In the genomic region with DNA sequence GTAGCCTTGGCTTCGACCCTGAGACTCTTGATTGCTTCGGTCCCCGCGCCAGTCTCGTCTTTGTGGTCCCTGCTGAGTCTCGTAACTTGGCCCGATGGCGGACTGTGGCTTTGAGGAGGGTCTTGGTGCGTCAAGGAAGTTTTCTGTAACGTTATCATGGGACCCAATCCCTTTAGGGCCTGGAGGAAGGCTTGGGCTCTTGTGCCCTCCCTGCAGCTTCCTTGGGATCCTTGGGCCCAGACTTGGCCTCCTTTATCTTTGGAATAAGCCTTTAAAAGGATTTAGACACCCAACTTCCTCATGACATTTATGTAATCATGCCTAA, we compare ENCODE assay signal across 8 cellular contexts. TPM values are rescaled to one million over a fixed set of nuclear protein-coding genes. Genes with fewer than 3 reads are reported as not detected.
DNase-seq lines count a peak whose midpoint lies in the region; ATAC-seq and TF ChIP-seq lines count a peak whose summit lies in the region.

No MANE protein-coding gene starts in this region.

- peak overlapping the region; percentile 67 for H3K4me2 ChIP-seq in Karpas-422 (ENCODE audit: low read depth, low read length, poor library complexity, severe bottlenecking)

- H3K4me1 ChIP-seq in CD4-positive, CD25-positive, alpha-beta regulatory T cell (ENCODE audit: control insufficient read depth, insufficient read depth, low read length, poor library complexity, severe bottlenecking): peaks cover 32% of the 10 kb centered on the region
- H3K4me1 ChIP-seq in Karpas-422 (ENCODE audit: low read length) (peaks cover 24% of the 10 kb centered on the region), muscle layer of duodenum (ENCODE audit: control insufficient read depth in 1 of 2, insufficient read depth in 2 of 2, low read length in 2 of 2) (peaks cover 4 to 50% of the 10 kb centered on the region in 2 donors)

- peaks cover 29% of the 10 kb centered on the region for H3K36me3 Mint-ChIP-seq in CD4-positive, CD25-positive, alpha-beta regulatory T cell
- H3K36me3 Mint-ChIP-seq in chondrocyte (ENCODE audit: low read depth): peaks cover 20% of the 10 kb centered on the region

- no peak for TF ChIP-seq CTCF in chondrocyte (IDR thresholded peaks at IDR 0.05)

- H3K9ac ChIP-seq in Karpas-422 (ENCODE audit: low read length): peak overlapping the region; percentile 93

- no peaks in the 10 kb centered on the region for H3K27me3 ChIP-seq in CD4-positive, CD25-positive, alpha-beta regulatory T cell (ENCODE audit: control insufficient read depth, insufficient read depth, low read length)
- H3K27me3 ChIP-seq in Karpas-422 (ENCODE audit: low read length): no peaks in the 10 kb centered on the region
- no peaks in the 10 kb centered on the region for H3K27me3 ChIP-seq in muscle layer of duodenum (ENCODE audit: low read depth, low read length)

- no peaks in the 10 kb centered on the region for H3K9me3 Mint-ChIP-seq in CD4-positive, CD25-positive, alpha-beta regulatory T cell
- no peaks in the 10 kb centered on the region for H3K9me3 Mint-ChIP-seq in chondrocyte (ENCODE audit: low read depth)

- DNase-seq in CD4-positive, CD25-positive, alpha-beta regulatory T cell: no peak
- DNase-seq in Karpas-422: no peak
- no peak for DNase-seq in chondrocyte (ENCODE audit: low spot score)
- DNase-seq in NCI-H146 (lab: John Stamatoyannopoulos, UW): no peak
- DNase-seq in HuH-7 (ENCODE audit: low spot score): no peak
- no peak for DNase-seq in NAMALWA (ENCODE audit: low spot score)

- no peaks in the 10 kb centered on the region for H3K9me3 ChIP-seq in CD4-positive, CD25-positive, alpha-beta regulatory T cell (ENCODE audit: control insufficient read depth in 2 of 2, low read length in 2 of 2)
- H3K9me3 ChIP-seq in Karpas-422 (ENCODE audit: low read length) (no peaks in the 10 kb centered on the region), muscle layer of duodenum (ENCODE audit: control insufficient read depth in 1 of 2, low read length in 2 of 2) (no peaks in the 10 kb centered on the region)

- H4K20me1 ChIP-seq in Karpas-422 (ENCODE audit: insufficient read depth, low read depth, low read length): no peaks in the 10 kb centered on the region

- H3K79me2 ChIP-seq in Karpas-422 (ENCODE audit: low read length): peaks cover 69% of the 10 kb centered on the region

- peak overlapping the region; percentile 99 for H3K27ac ChIP-seq in CD4-positive, CD25-positive, alpha-beta regulatory T cell (ENCODE audit: insufficient read depth, low read length, poor library complexity, severe bottlenecking)
- peak overlapping the region; percentile 60 for H3K27ac ChIP-seq in Karpas-422 (ENCODE audit: low read length)
- H3K27ac ChIP-seq in muscle layer of duodenum (ENCODE audit: low read length): peak overlapping the region; percentile 100

- H3K27ac Mint-ChIP-seq in CD4-positive, CD25-positive, alpha-beta regulatory T cell: peak overlapping the region; percentile 99
- H3K27ac Mint-ChIP-seq in chondrocyte (ENCODE audit: unreplicated experiment): peak overlapping the region; percentile 100

- peaks cover 21 to 67% (median 48%) of the 10 kb centered on the region in 4 donors for H3K4me1 Mint-ChIP-seq in CD4-positive, CD25-positive, alpha-beta regulatory T cell
- peaks cover 47% of the 10 kb centered on the region for H3K4me1 Mint-ChIP-seq in chondrocyte (ENCODE audit: low read depth)

- no peaks in the 10 kb centered on the region for H3K9me2 ChIP-seq in Karpas-422 (replicated peaks; ENCODE audit: insufficient read depth, low read length)

- peak overlapping the region; percentile 92 to 98 (median 96) for H3K4me3 Mint-ChIP-seq in CD4-positive, CD25-positive, alpha-beta regulatory T cell
- peak overlapping the region; percentile 96 for H3K4me3 Mint-ChIP-seq in chondrocyte (ENCODE audit: unreplicated experiment)

- ATAC-seq in CD4-positive, CD25-positive, alpha-beta regulatory T cell (ENCODE audit: low read depth in 2 of 2): no peak
- ATAC-seq in GM19324 (IDR thresholded peaks at IDR 0.05; ENCODE audit: low FRiP score, unreplicated experiment): no peak

- H3K27me3 Mint-ChIP-seq in CD4-positive, CD25-positive, alpha-beta regulatory T cell: no peaks in the 10 kb centered on the region
- H3K27me3 Mint-ChIP-seq in chondrocyte (ENCODE audit: low read depth): no peaks in the 10 kb centered on the region

- peak overlapping the region; percentile 66; the same call in 1 of the 2 replicates for H2AFZ ChIP-seq in Karpas-422 (ENCODE audit: low read length)

- peak overlapping the region; percentile 95 for H3K4me3 ChIP-seq in CD4-positive, CD25-positive, alpha-beta regulatory T cell (ENCODE audit: low read depth, low read length)
- H3K4me3 ChIP-seq in Karpas-422 (ENCODE audit: low read length) (peak overlapping the region; percentile 93), muscle layer of duodenum (ENCODE audit: low read depth in 1 of 2, low read length in 2 of 2) (peak overlapping the region; percentile 96 to 99)

- peaks cover 29% of the 10 kb centered on the region for H3K36me3 ChIP-seq in CD4-positive, CD25-positive, alpha-beta regulatory T cell (ENCODE audit: control insufficient read depth, insufficient read depth, low read length)
- peaks cover 23% of the 10 kb centered on the region for H3K36me3 ChIP-seq in Karpas-422 (ENCODE audit: insufficient read depth, low read length)
- H3K36me3 ChIP-seq in muscle layer of duodenum (ENCODE audit: control insufficient read depth in 1 of 2, insufficient read depth in 2 of 2, low read length in 2 of 2): peaks cover 28 to 30% of the 10 kb centered on the region in 2 donors

RNA-seq across cellular contexts. Expression of gene ZMPSTE24, which starts 0.4 kb away (rescaled TPM):
- total RNA-seq in CD4-positive, CD25-positive, alpha-beta regulatory T cell: 12.2 TPM
- polyA plus RNA-seq in CD4-positive, CD25-positive, alpha-beta regulatory T cell: 10 to 100 TPM; 23.3 to 35.1 (median 32.0) TPM
- 22.0 and 50.9 TPM in 2 replicates for total RNA-seq in Karpas-422 (2014; rRNA removed; shearing (Covaris generic); ENCODE audit: low replicate concordance)
- total RNA-seq in chondrocyte: 49.5 to 62.3 TPM (median 49.6 TPM) in 3 replicates

RNA-seq across cellular contexts. Expression of gene TMCO2, which starts 10.7 kb away (rescaled TPM):
- total RNA-seq in CD4-positive, CD25-positive, alpha-beta regulatory T cell: not detected
- polyA plus RNA-seq in CD4-positive, CD25-positive, alpha-beta regulatory T cell: not detected
- not detected in 2 replicates for total RNA-seq in Karpas-422 (2014; rRNA removed; shearing (Covaris generic); ENCODE audit: low replicate concordance)
- total RNA-seq in chondrocyte: not detected in 3 replicates

RNA-seq across cellular contexts. Expression of gene COL9A2, which starts 58.7 kb away (rescaled TPM):
- 2.9 TPM for total RNA-seq in CD4-positive, CD25-positive, alpha-beta regulatory T cell
- 1 to 10 TPM in 1 of 4 donors, under 1 TPM in 3; 0.26 to 1.5 (median 0.50) TPM for polyA plus RNA-seq in CD4-positive, CD25-positive, alpha-beta regulatory T cell
- 7.9 and 28.2 TPM in 2 replicates for total RNA-seq in Karpas-422 (2014; rRNA removed; shearing (Covaris generic); ENCODE audit: low replicate concordance)
- total RNA-seq in chondrocyte: 4.9 to 10.4 TPM (median 9.9 TPM) in 3 replicates
